ENCODE assay signal across 4 cellular contexts in genomic region chr13:96450635-96451034, GRCh38.
"Had no signal": no experiment of that assay in that cellular context is flagged by ENCODE, and none has a peak within 500 bp of the region (broad histone marks: within the 10 kb centered on the region; RNA-seq: fewer than 3 reads in every experiment).

No MANE protein-coding gene starts in this region.

- H3K4me3 ChIP-seq: GM23338 had no signal

- H3K4me3 Mint-ChIP-seq: GM23338, H9 had no signal

- H3K9me3 Mint-ChIP-seq: GM23338, H9 had no signal

- H3K27ac Mint-ChIP-seq: GM23338, H9 had no signal

- ATAC-seq: GM23338 had no signal

- DNase-seq: H9, HCEC 1CT, IMR-90 had no signal
